8 cellular contexts compared by ENCODE assay signal in genomic region chr22:46287873-46288751, GRCh38. TPM values are rescaled to one million over a fixed set of nuclear protein-coding genes. Genes with fewer than 3 reads are reported as not detected.
DNase-seq lines count a peak whose midpoint lies in the region; ATAC-seq and TF ChIP-seq lines count a peak whose summit lies in the region.

No MANE protein-coding gene starts in this region.

- CTCF ChIA-PET in activated CD4-positive, alpha-beta memory T cell treated with anti-CD3 and anti-CD28 coated beads for 36 hours (lab: Charles Lee) = no interaction called here

- H3K4me1 Mint-ChIP-seq in activated CD4-positive, alpha-beta memory T cell treated with anti-CD3 and anti-CD28 coated beads for 36 hours (ENCODE audit: low read depth) = peaks cover 8% of the 10 kb centered on the region

- intact Hi-C loops in activated CD4-positive, alpha-beta memory T cell treated with anti-CD3 and anti-CD28 coated beads for 36 hours (cut with micrococcal nuclease) = no loop called here
- intact Hi-C loops in dorsolateral prefrontal cortex (cut with DNase I) = no loop called here

- peaks cover 6% of the 10 kb centered on the region for H3K36me3 Mint-ChIP-seq in activated CD4-positive, alpha-beta memory T cell treated with anti-CD3 and anti-CD28 coated beads for 36 hours

- H3K27me3 Mint-ChIP-seq in activated CD4-positive, alpha-beta memory T cell treated with anti-CD3 and anti-CD28 coated beads for 36 hours = no peaks in the 10 kb centered on the region

- H3K27me3 ChIP-seq in dorsolateral prefrontal cortex = no peaks in the 10 kb centered on the region

- H3K27ac Mint-ChIP-seq in activated CD4-positive, alpha-beta memory T cell treated with anti-CD3 and anti-CD28 coated beads for 36 hours = peak overlapping the region; percentile 54

- H3K4me3 ChIP-seq in dorsolateral prefrontal cortex = no peak overlapping the region

- POLR2A ChIA-PET in activated CD4-positive, alpha-beta memory T cell treated with anti-CD3 and anti-CD28 coated beads for 36 hours (lab: Charles Lee) = interaction anchor here (0.7 kb wide), 1 partner anchor 38 kb away, joined by 3 read pairs; the partner anchor contains the start of gene CDPF1

- ATAC-seq in GM18907 (IDR thresholded peaks at IDR 0.05; ENCODE audit: unreplicated experiment) (peak; percentile 70), HG02763 (IDR thresholded peaks at IDR 0.05; ENCODE audit: unreplicated experiment) (peak; percentile 55), HG03045 (IDR thresholded peaks at IDR 0.05; ENCODE audit: unreplicated experiment) (no peak)

- DNase-seq in activated CD4-positive, alpha-beta memory T cell treated with anti-CD3 and anti-CD28 coated beads for 36 hours = peak; percentile 61
- peak; percentile 49 for DNase-seq in mucosa of gallbladder (ENCODE audit: low spot score)
- no peak for DNase-seq in effector CD8-positive, alpha-beta T cell (lab: John Stamatoyannopoulos, UW)
- no peak for DNase-seq in dorsolateral prefrontal cortex
- DNase-seq in SK-N-DZ (ENCODE audit: low spot score) = no peak

- no peaks in the 10 kb centered on the region for H3K9me3 Mint-ChIP-seq in activated CD4-positive, alpha-beta memory T cell treated with anti-CD3 and anti-CD28 coated beads for 36 hours

- peak overlapping the region; percentile 65 for H3K4me3 Mint-ChIP-seq in activated CD4-positive, alpha-beta memory T cell treated with anti-CD3 and anti-CD28 coated beads for 36 hours

- no peak for TF ChIP-seq CTCF in dorsolateral prefrontal cortex (IDR thresholded peaks at IDR 0.05 in 54 of 56, conservative IDR thresholded peaks at IDR 0.05 in 2 of 56; ENCODE audit: low read depth in 1 of 56, partially characterized antibody in 56 of 56)

- H3K27ac ChIP-seq in dorsolateral prefrontal cortex = no peak overlapping the region

RNA-seq across cellular contexts. Expression of gene GTSE1, which starts 8.6 kb away (rescaled TPM):
- 10 to 100 TPM; 39.9 to 42.6 TPM for total RNA-seq in activated CD4-positive, alpha-beta memory T cell treated with anti-CD3 and anti-CD28 coated beads for 36 hours
- total RNA-seq in mucosa of gallbladder (1.3 TPM), dorsolateral prefrontal cortex (1 to 10 TPM in 12 of 120 experiments, under 1 TPM in 101, not detected in 7; 0.11 to 1.3 (median 0.53) TPM)
- 40.7 and 47.4 TPM in 2 replicates for polyA plus RNA-seq in SK-N-DZ (2014; cell fraction: cytosol; rRNA removed)
- polyA plus RNA-seq in SK-N-DZ (2014; cell fraction: nucleus; rRNA removed) = 44.9 and 69.3 TPM in 2 replicates

RNA-seq across cellular contexts. Expression of gene TTC38, which starts 20.3 kb away (rescaled TPM):
- 1 to 10 TPM; 8.7 to 9.4 TPM for total RNA-seq in activated CD4-positive, alpha-beta memory T cell treated with anti-CD3 and anti-CD28 coated beads for 36 hours
- total RNA-seq in mucosa of gallbladder = 90.4 TPM
- 10 to 100 TPM in 105 of 120 experiments, 1 to 10 TPM in 15; 5.5 to 42.2 (median 14.9) TPM for total RNA-seq in dorsolateral prefrontal cortex
- 21.8 and 27.4 TPM in 2 replicates for polyA plus RNA-seq in SK-N-DZ (2014; cell fraction: cytosol; rRNA removed)
- polyA plus RNA-seq in SK-N-DZ (2014; cell fraction: nucleus; rRNA removed) = 34.4 and 46.3 TPM in 2 replicates

RNA-seq across cellular contexts. Expression of gene PKDREJ, which starts 25.0 kb away (rescaled TPM):
- not detected for total RNA-seq in activated CD4-positive, alpha-beta memory T cell treated with anti-CD3 and anti-CD28 coated beads for 36 hours
- total RNA-seq in mucosa of gallbladder (0.32 TPM), dorsolateral prefrontal cortex (under 1 TPM in 71 of 120 experiments, not detected in 49; 0.04 to 0.38 (median 0.10) TPM)
- not detected in 2 replicates for polyA plus RNA-seq in SK-N-DZ (2014; cell fraction: cytosol; rRNA removed)
- not detected in 2 replicates for polyA plus RNA-seq in SK-N-DZ (2014; cell fraction: nucleus; rRNA removed)

RNA-seq across cellular contexts. Expression of gene CDPF1, which starts 38.0 kb away (rescaled TPM):
- 1 to 10 TPM; 6.8 to 8.2 TPM for total RNA-seq in activated CD4-positive, alpha-beta memory T cell treated with anti-CD3 and anti-CD28 coated beads for 36 hours
- total RNA-seq in mucosa of gallbladder = 9.6 TPM
- total RNA-seq in dorsolateral prefrontal cortex = 10 to 100 TPM in 18 of 120 experiments, 1 to 10 TPM in 102; 3.3 to 15.3 (median 7.3) TPM
- 37.1 and 38.6 TPM in 2 replicates for polyA plus RNA-seq in SK-N-DZ (2014; cell fraction: cytosol; rRNA removed)
- polyA plus RNA-seq in SK-N-DZ (2014; cell fraction: nucleus; rRNA removed) = 36.0 and 41.9 TPM in 2 replicates

RNA-seq across cellular contexts. Expression of gene TRMU, which starts 47.4 kb away (rescaled TPM):
- total RNA-seq in activated CD4-positive, alpha-beta memory T cell treated with anti-CD3 and anti-CD28 coated beads for 36 hours = 10 to 100 TPM; 61.3 to 63.2 TPM
- 43.5 TPM for total RNA-seq in mucosa of gallbladder
- 10 to 100 TPM; 28.6 to 91.0 (median 58.7) TPM for total RNA-seq in dorsolateral prefrontal cortex
- 75.1 and 76.5 TPM in 2 replicates for polyA plus RNA-seq in SK-N-DZ (2014; cell fraction: cytosol; rRNA removed)
- 330 and 376 TPM in 2 replicates for polyA plus RNA-seq in SK-N-DZ (2014; cell fraction: nucleus; rRNA removed)

Comparison
In these comparisons a context has a peak if more than half of its experiments do, and no peak if none do; other contexts are left out.
1. DNase-seq: peak in activated CD4-positive, alpha-beta memory T cell treated with anti-CD3 and anti-CD28 coated beads for 36 hours (single experiment) and mucosa of gallbladder (single experiment); none in effector CD8-positive, alpha-beta T cell (single experiment), dorsolateral prefrontal cortex (0 of 10) and SK-N-DZ (single experiment).
2. RNA of gene GTSE1, which starts 8.6 kb away (total RNA-seq): 39.9 to 42.6 TPM in activated CD4-positive, alpha-beta memory T cell treated with anti-CD3 and anti-CD28 coated beads for 36 hours; 1.3 TPM in mucosa of gallbladder (single experiment) and 0.11 to 1.3 TPM in dorsolateral prefrontal cortex; every median in the first group is over 10 times any median in the second.